Comparison of ENCODE assay signal across 8 cellular contexts in the genomic region with DNA sequence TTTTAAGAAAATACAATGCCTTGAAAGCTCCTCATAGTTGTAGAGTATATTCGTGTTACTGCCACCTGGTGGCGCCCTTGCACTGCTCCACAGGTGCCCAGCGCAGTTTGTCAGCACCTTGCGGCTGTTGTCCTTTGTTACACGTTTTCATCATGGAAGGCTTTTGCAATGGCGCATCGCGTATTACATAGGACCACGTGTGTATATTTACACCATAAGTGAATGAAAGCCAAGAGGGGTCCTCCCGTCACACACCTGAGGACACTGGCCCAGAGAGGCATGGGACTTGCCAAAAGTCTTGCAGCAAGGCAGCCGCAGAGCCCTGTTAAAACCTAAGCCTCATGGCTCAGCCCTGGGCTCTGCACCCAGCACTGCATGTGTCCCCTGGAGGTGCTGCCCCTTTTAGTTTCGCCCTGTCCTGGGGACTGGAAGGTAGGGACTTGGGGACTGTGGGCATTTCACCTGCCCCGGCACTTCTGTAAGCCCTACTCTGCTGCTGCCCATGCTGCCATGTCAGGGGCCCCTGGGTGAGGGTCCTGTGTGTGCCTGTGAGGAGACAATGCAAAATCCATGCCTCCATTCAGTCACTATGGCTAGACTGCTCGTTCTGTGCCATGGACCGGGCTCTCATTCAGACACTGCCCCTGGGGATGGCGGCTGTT. TPM values are rescaled to one million over a fixed set of nuclear protein-coding genes. Genes with fewer than 3 reads are reported as not detected.
DNase-seq lines count a peak whose midpoint lies in the region; ATAC-seq and TF ChIP-seq lines count a peak whose summit lies in the region.

No MANE protein-coding gene starts in this region.

- H2AFZ ChIP-seq in KMS-11 (ENCODE audit: low read depth): no peak overlapping the region

- H3K27me3 ChIP-seq in KMS-11 (ENCODE audit: insufficient read depth, low read depth): no peaks in the 10 kb centered on the region
- no peaks in the 10 kb centered on the region for H3K27me3 ChIP-seq in Peyer's patch
- no peaks in the 10 kb centered on the region for H3K27me3 ChIP-seq in thoracic aorta (replicated peaks; ENCODE audit: insufficient read depth)

- no peak overlapping the region for H3K4me2 ChIP-seq in KMS-11

- H3K79me2 ChIP-seq in KMS-11 (ENCODE audit: insufficient read depth, low read depth): no peaks in the 10 kb centered on the region; the same call in 1 of the 2 replicates

- H4K20me1 ChIP-seq in KMS-11 (ENCODE audit: insufficient read depth): no peaks in the 10 kb centered on the region

- H3K4me3 ChIP-seq in KMS-11 (IDR thresholded peaks at IDR 0.05; ENCODE audit: insufficient read depth, low read depth, low read length): no peak overlapping the region
- H3K4me3 ChIP-seq in Peyer's patch: no peak overlapping the region
- H3K4me3 ChIP-seq in fibroblast of pulmonary artery (replicated peaks; ENCODE audit: low read depth, low read length): no peak overlapping the region
- no peak overlapping the region for H3K4me3 ChIP-seq in thoracic aorta

- H3K27ac ChIP-seq in KMS-11: no peak overlapping the region
- H3K27ac ChIP-seq in Peyer's patch: no peak overlapping the region
- H3K27ac ChIP-seq in thoracic aorta: no peak overlapping the region

- H3K9me3 ChIP-seq in Peyer's patch (no peaks in the 10 kb centered on the region), thoracic aorta (no peaks in the 10 kb centered on the region)

- peaks cover 19% of the 10 kb centered on the region; the same call in 1 of the 2 replicates for H3K36me3 ChIP-seq in KMS-11 (ENCODE audit: insufficient read depth)
- H3K36me3 ChIP-seq in Peyer's patch: peaks cover 0 to 91% (median 0%) of the 10 kb centered on the region in 3 donors
- H3K36me3 ChIP-seq in thoracic aorta: peaks cover 48% of the 10 kb centered on the region

- DNase-seq in DMS153 (lab: John Stamatoyannopoulos, UW) (peak; percentile 52), Peyer's patch (peak; percentile 72 to 91 (median 78)), activated T-helper 1 cell treated with Interleukin-2 at 50 U/mL for 16 hours (ENCODE audit: low read depth) (peak; percentile 46), fibroblast of pulmonary artery (ENCODE audit: low read depth) (peak; percentile 84), non-pigmented ciliary epithelial cell (ENCODE audit: low read depth) (peak; percentile 28), thoracic aorta (ENCODE audit: low spot score) (no peak)

- TF ChIP-seq CTCF in KMS-11 (conservative IDR thresholded peaks at IDR 0.05; ENCODE audit: low read depth, low read length): peak; percentile 99
- peak; percentile 82 to 97 (median 95) for TF ChIP-seq CTCF in Peyer's patch (IDR thresholded peaks at IDR 0.05)
- peak; percentile 84 for TF ChIP-seq CTCF in fibroblast of pulmonary artery (IDR thresholded peaks at IDR 0.05; ENCODE audit: low read length, missing control alignments)
- peak; percentile 87 for TF ChIP-seq CTCF in thoracic aorta (IDR thresholded peaks at IDR 0.05)

- H3K4me1 ChIP-seq in KMS-11 (ENCODE audit: low read depth, poor library complexity, severe bottlenecking): no peaks in the 10 kb centered on the region
- H3K4me1 ChIP-seq in Peyer's patch: no peaks in the 10 kb centered on the region
- no peaks in the 10 kb centered on the region for H3K4me1 ChIP-seq in thoracic aorta (ENCODE audit: control insufficient read depth in 1 of 2, low read depth in 2 of 2)

- ATAC-seq in thoracic aorta (ENCODE audit: insufficient number of reproducible peaks, low FRiP score, low read depth) (peak; percentile 27), GM19395 (IDR thresholded peaks at IDR 0.05; ENCODE audit: unreplicated experiment) (no peak)

- no peak for TF ChIP-seq POLR2A in Peyer's patch (IDR thresholded peaks at IDR 0.05)

- H3K9ac ChIP-seq in KMS-11: no peak overlapping the region

RNA-seq across cellular contexts. Expression of gene POLR3E, which starts 24.3 kb away (rescaled TPM):
- total RNA-seq in Peyer's patch (100 to 1,000 TPM in 1 of 4 donors, 10 to 100 TPM in 3; 39.1 to 113 (median 65.1) TPM), thoracic aorta (100 to 1,000 TPM in 1 of 2 donors, 10 to 100 TPM in 1; 62.9 to 112 TPM)

RNA-seq across cellular contexts. Expression of gene CDR2, which starts 52.9 kb away (rescaled TPM):
- total RNA-seq in Peyer's patch: 10 to 100 TPM; 22.7 to 38.4 (median 30.3) TPM
- total RNA-seq in thoracic aorta: 10 to 100 TPM; 41.2 to 55.0 TPM
